Comparison of ENCODE assay signal across 8 cellular contexts in the genomic region with DNA sequence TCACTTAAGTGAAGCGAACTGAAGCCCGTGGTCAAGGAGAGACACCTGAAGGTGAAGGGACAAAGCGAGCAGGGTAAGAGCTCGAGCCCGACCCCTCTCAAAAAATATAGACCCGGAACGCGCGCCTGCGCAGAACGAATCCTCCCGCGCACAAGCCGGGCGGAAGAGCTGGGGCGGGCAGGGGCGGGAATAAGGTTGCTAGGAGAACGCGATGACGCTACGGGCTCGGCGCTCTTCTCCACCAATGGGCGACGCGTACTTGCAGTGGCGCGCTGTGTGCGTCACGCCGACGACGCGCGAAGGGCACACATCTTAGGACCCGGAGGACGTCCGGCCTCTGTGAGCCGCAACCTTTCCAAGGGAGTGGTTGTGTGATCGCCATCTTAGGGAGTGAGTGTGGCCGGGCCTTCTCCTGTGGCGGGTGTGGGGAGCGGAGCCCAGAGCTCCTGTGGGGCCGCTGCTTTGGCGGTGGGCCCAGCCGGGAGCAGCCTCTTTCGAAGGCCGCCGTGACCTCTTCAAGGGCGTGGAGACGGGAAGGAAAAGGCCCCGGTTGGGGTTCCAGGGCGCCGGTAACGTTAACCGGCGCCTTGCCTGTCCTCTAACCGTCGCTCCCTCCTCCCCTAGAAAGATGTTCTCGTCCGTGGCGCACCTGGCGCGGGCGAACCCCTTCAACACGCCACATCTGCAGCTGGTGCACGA. TPM values are rescaled to one million over a fixed set of nuclear protein-coding genes. Genes with fewer than 3 reads are reported as not detected.
DNase-seq lines count a peak whose midpoint lies in the region; ATAC-seq and TF ChIP-seq lines count a peak whose summit lies in the region.

TSS of gene SLC25A3 (plus strand) at position 336 of the 699 bp plus-strand sequence. CDS start at position 629, 293 bp downstream.

- H3K36me3 Mint-ChIP-seq in activated naive CD8-positive, alpha-beta T cell treated with anti-CD3 and anti-CD28 coated beads, Interleukin-2, amount 10 ng/mL, durations not matched to agents 7 days and 5 days: peaks cover 27% of the 10 kb centered on the region

- peak within 1 kb of the TSS; percentile 99 for H3K27ac Mint-ChIP-seq in activated naive CD8-positive, alpha-beta T cell treated with anti-CD3 and anti-CD28 coated beads, Interleukin-2, amount 10 ng/mL, durations not matched to agents 7 days and 5 days

- H3K79me2 ChIP-seq in SU-DHL-6 (ENCODE audit: insufficient read depth, low read length): peaks cover 50% of the 10 kb centered on the region

- DNase-seq in NCI-H128 (lab: John Stamatoyannopoulos, UW; ENCODE audit: unreplicated experiment) (peak; percentile 97), head of caudate nucleus (peak; percentile 90 to 98 (median 97)), ovary (peak; percentile 96 to 98 (median 97)), thyroid gland (peak; percentile 97)
- DNase-seq in activated naive CD8-positive, alpha-beta T cell treated with anti-CD3 and anti-CD28 coated beads, Interleukin-2, amount 10 ng/mL, durations not matched to agents 7 days and 5 days: peak; percentile 91

- H3K36me3 ChIP-seq in SU-DHL-6 (ENCODE audit: low read length): peaks cover 35% of the 10 kb centered on the region
- H3K36me3 ChIP-seq in ovary: no peaks in the 10 kb centered on the region
- H3K36me3 ChIP-seq in thyroid gland: peaks cover 14% of the 10 kb centered on the region in 2 donors

- H3K4me2 ChIP-seq in SU-DHL-6 (ENCODE audit: low read depth, low read length, poor library complexity, severe bottlenecking): peak within 1 kb of the TSS; percentile 94

- H3F3A ChIP-seq in SU-DHL-6 (ENCODE audit: insufficient read depth): peaks cover 12% of the 10 kb centered on the region; the same call in 1 of the 2 replicates

- H3K4me3 ChIP-seq in SU-DHL-6 (ENCODE audit: insufficient read depth, low read length, poor library complexity, severe bottlenecking) (peak within 1 kb of the TSS; percentile 70), ovary (peak within 1 kb of the TSS; percentile 91), thyroid gland (replicated peaks in 1 of 3) (peak within 1 kb of the TSS; percentile 35 to 92 (median 89))

- peak; percentile 99 for ATAC-seq in HG02678 (IDR thresholded peaks at IDR 0.05; ENCODE audit: unreplicated experiment)
- ATAC-seq in activated naive CD8-positive, alpha-beta T cell treated with anti-CD3 and anti-CD28 coated beads, Interleukin-2, amount 10 ng/mL, durations not matched to agents 7 days and 5 days (ENCODE audit: low read depth): peak; percentile 98

- H3K27me3 ChIP-seq in SU-DHL-6 (ENCODE audit: low read length): no peaks in the 10 kb centered on the region
- H3K27me3 ChIP-seq in ovary: no peaks in the 10 kb centered on the region
- no peaks in the 10 kb centered on the region for H3K27me3 ChIP-seq in thyroid gland

- H3K27me3 Mint-ChIP-seq in activated naive CD8-positive, alpha-beta T cell treated with anti-CD3 and anti-CD28 coated beads, Interleukin-2, amount 10 ng/mL, durations not matched to agents 7 days and 5 days: no peaks in the 10 kb centered on the region

- no peaks in the 10 kb centered on the region for H3K9me2 ChIP-seq in SU-DHL-6 (replicated peaks; ENCODE audit: insufficient read depth, low read length)

- TF ChIP-seq CTCF in SU-DHL-6 (IDR thresholded peaks at IDR 0.05; ENCODE audit: insufficient read depth, low read length, poor library complexity, severe bottlenecking) (no peak), ovary (IDR thresholded peaks at IDR 0.05) (peak in 1 of 3 donors; percentile 12), thyroid gland (IDR thresholded peaks at IDR 0.05) (no peak)

- H3K4me1 ChIP-seq in ovary (ENCODE audit: insufficient read depth) (peaks cover 7% of the 10 kb centered on the region), thyroid gland (peaks cover 6 to 14% of the 10 kb centered on the region in 2 donors)

- H3K4me1 Mint-ChIP-seq in activated naive CD8-positive, alpha-beta T cell treated with anti-CD3 and anti-CD28 coated beads, Interleukin-2, amount 10 ng/mL, durations not matched to agents 7 days and 5 days: peaks cover 21% of the 10 kb centered on the region

- WGBS in ovary, 3 donors: 0 to 1% (median 0%) methylated on average over 60 to 67 of the region's 67 CpGs
- WGBS in thyroid gland, 2 donors: 1 to 2% methylated on average over 11 to 28 of the region's 67 CpGs

- TF ChIP-seq POLR2A in GM10847 (IDR thresholded peaks at IDR 0.05; ENCODE audit: extremely low read depth, insufficient read length): peak; percentile 99
- peak; percentile 92 for TF ChIP-seq POLR2A in ovary (IDR thresholded peaks at IDR 0.05)
- TF ChIP-seq POLR2A in thyroid gland (IDR thresholded peaks at IDR 0.05): peak; percentile 70 to 99

- H3K9me3 ChIP-seq in SU-DHL-6 (ENCODE audit: insufficient read depth, low read length): no peaks in the 10 kb centered on the region
- no peaks in the 10 kb centered on the region for H3K9me3 ChIP-seq in ovary
- H3K9me3 ChIP-seq in thyroid gland: no peaks in the 10 kb centered on the region

- TF ChIP-seq EP300 in ovary (IDR thresholded peaks at IDR 0.05): no peak

- POLR2A ChIA-PET in activated naive CD8-positive, alpha-beta T cell treated with anti-CD3 and anti-CD28 coated beads, Interleukin-2, amount 10 ng/mL, durations not matched to agents 7 days and 5 days (lab: Charles Lee): interaction anchor here (0.9 to 6.7 kb wide), 12 partner anchors 9 to 102 kb away, joined by 3 to 40 read pairs (median 8); partner anchors contain the start of genes APAF1, IKBIP and TMPO

- H3K4me3 Mint-ChIP-seq in activated naive CD8-positive, alpha-beta T cell treated with anti-CD3 and anti-CD28 coated beads, Interleukin-2, amount 10 ng/mL, durations not matched to agents 7 days and 5 days: peak within 1 kb of the TSS; percentile 94

- intact Hi-C loops in head of caudate nucleus (cut with DNase I) (loop anchor here (2.0 to 10.0 kb wide), 2 partner anchors 51 to 89 kb away; partner anchors contain the start of genes APAF1 and IKBIP), ovary (cut with DNase I) (loop anchor here in 1 of 4 donors (10.0 kb wide), 1 partner anchor 51 kb away; the partner anchor contains the start of genes APAF1 and IKBIP), thyroid gland (cut with DNase I) (loop anchor here (5.0 kb wide), 1 partner anchor 49 kb away; the partner anchor contains the start of gene IKBIP)

- no peaks in the 10 kb centered on the region for H3K9me3 Mint-ChIP-seq in activated naive CD8-positive, alpha-beta T cell treated with anti-CD3 and anti-CD28 coated beads, Interleukin-2, amount 10 ng/mL, durations not matched to agents 7 days and 5 days

- H3K9ac ChIP-seq in SU-DHL-6 (ENCODE audit: low read length): peak within 1 kb of the TSS; percentile 95

- H4K20me1 ChIP-seq in SU-DHL-6 (ENCODE audit: low read depth, low read length): peaks cover 29% of the 10 kb centered on the region

- H2AFZ ChIP-seq in SU-DHL-6 (ENCODE audit: low read depth, low read length, severe bottlenecking): peak within 1 kb of the TSS; percentile 30

- H3K27ac ChIP-seq in SU-DHL-6 (ENCODE audit: low read depth, low read length) (peak within 1 kb of the TSS; percentile 68), ovary (peak within 1 kb of the TSS; percentile 85 to 92), thyroid gland (peak within 1 kb of the TSS; percentile 93 to 100 (median 97))

RNA-seq across cellular contexts. Expression of gene SLC25A3, which starts in this region (rescaled TPM):
- total RNA-seq in activated naive CD8-positive, alpha-beta T cell treated with anti-CD3 and anti-CD28 coated beads, Interleukin-2, amount 10 ng/mL, durations not matched to agents 7 days and 5 days: 100 to 1,000 TPM; 326 to 337 TPM
- total RNA-seq in ovary (100 to 1,000 TPM; 347 to 462 (median 427) TPM), thyroid gland (100 to 1,000 TPM; 439 to 713 (median 472) TPM)
- polyA plus RNA-seq in ovary: 100 to 1,000 TPM; 344 to 649 TPM

Comparison
In these comparisons a context has a peak if more than half of its experiments do, and no peak if none do; other contexts are left out.
1. Peak in every context shown above with its lines: DNase-seq, ATAC-seq, H3K4me3 ChIP-seq and H3K27ac ChIP-seq.